8 cellular contexts compared by ENCODE assay signal in the genomic region with DNA sequence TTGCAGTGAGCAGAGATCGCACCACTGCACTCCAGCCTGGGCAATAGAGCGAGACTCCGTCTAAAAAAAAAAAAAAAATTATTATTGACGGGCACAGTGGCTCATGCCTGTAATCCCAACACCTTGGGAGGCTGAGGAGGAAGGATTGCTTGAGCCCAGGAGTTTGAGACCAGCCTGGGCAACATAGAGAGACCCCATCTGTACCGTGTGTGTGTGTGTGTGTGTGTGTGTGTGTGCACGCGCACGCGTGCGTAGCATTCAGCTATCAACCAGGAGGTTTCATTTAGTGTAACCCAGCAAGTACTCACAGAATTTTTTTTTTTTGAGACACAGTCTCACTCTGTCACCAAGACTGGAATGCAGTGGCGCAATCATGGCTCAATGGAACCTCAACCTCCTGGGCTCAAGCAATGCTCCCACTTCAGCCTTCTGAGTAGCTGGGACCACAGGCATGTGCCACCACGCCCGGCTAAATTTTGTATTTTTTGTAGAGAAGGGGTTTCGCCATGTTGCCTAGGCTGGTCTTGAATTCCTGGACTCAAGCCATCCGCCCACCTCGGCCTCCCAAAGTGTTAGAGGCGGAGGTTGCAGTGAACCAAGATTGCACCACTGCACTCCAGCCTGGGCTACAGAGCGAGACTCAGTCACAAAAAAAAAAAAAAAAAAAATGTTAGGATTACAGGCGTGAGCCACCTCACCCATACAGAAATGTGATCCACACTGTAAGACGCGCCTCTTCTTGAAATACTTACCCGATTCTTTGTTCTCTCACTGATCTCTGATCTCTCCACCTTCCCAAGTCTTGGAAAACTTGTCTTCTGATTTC. TPM values are rescaled to one million over a fixed set of nuclear protein-coding genes. Genes with fewer than 3 reads are reported as not detected.
DNase-seq lines count a peak whose midpoint lies in the region; ATAC-seq, FAIRE-seq and TF ChIP-seq lines count a peak whose summit lies in the region.
"Not testable (repeated sequence)": the region's sequence is repeated elsewhere in the genome, so short reads cannot be mapped to it uniquely, and the experiment has no call there.

No MANE protein-coding gene starts in this region.

- not testable (repeated sequence) for H4K8ac ChIP-seq in neuronal stem cell (ENCODE audit: low read depth, low read length)

- H3K4me3 ChIP-seq in BLaER1 treated with 17β-estradiol and CSF1 and Interleukin-3, amounts not matched to agents 10 nM and 100 nM; HL-60 (replicated peaks; ENCODE audit: insufficient read depth, low read length); astrocyte (ENCODE audit: insufficient read depth, low read depth, low read length); esophagus muscularis mucosa; neuronal stem cell (ENCODE audit: low read length in 2 of 2): not testable (repeated sequence)
- H3K4me3 ChIP-seq in stomach smooth muscle (ENCODE audit: low read length in 2 of 2), result peak overlapping the region in 1 of 2 donors; percentile 73

- not testable (repeated sequence) for H3K9me3 ChIP-seq in BLaER1 treated with 17β-estradiol and CSF1 and Interleukin-3, amounts not matched to agents 10 nM and 100 nM (replicated peaks in 1 of 11); astrocyte (ENCODE audit: insufficient read depth, low read depth, low read length); esophagus muscularis mucosa; neuronal stem cell (replicated peaks in 1 of 2; ENCODE audit: control insufficient read depth in 2 of 2, insufficient read depth in 1 of 2, low read depth in 1 of 2, low read length in 2 of 2); stomach smooth muscle (ENCODE audit: control insufficient read depth in 2 of 2, low read length in 2 of 2)

- not testable (repeated sequence) for H3K36me3 Mint-ChIP-seq in astrocyte (ENCODE audit: low read depth, unreplicated experiment)

- peak overlapping the region; percentile 73 to 97 (median 89) for H3K4me2 ChIP-seq in BLaER1 treated with 17β-estradiol and CSF1 and Interleukin-3, amounts not matched to agents 10 nM and 100 nM
- H3K4me2 ChIP-seq in astrocyte (ENCODE audit: low read length), result peak overlapping the region; percentile 6
- peak overlapping the region; percentile 24 for H3K4me2 ChIP-seq in neuronal stem cell (ENCODE audit: insufficient read depth, low read length, poor library complexity, severe bottlenecking)

- CTCF ChIA-PET in RWPE1 (lab: Yijun Ruan, JAX), result interaction anchor here (0.8 to 1.1 kb wide), 2 partner anchors 8 to 9 kb away, joined by 3 to 4 read pairs; no protein-coding TSS in a partner anchor

- not testable (repeated sequence) for ATAC-seq in left lobe of liver

- not testable (repeated sequence) for H3K27me3 Mint-ChIP-seq in astrocyte (ENCODE audit: low read depth, unreplicated experiment)

- H4K91ac ChIP-seq in neuronal stem cell (ENCODE audit: low read depth, low read length, poor library complexity), result not testable (repeated sequence)

- H3K9ac ChIP-seq in BLaER1 treated with 17β-estradiol and CSF1 and Interleukin-3, amounts not matched to agents 10 nM and 100 nM, result peak overlapping the region in 3 of 11 experiments; percentile 75 to 78 (median 77); a peak in 2 of 22 replicates
- H3K9ac ChIP-seq in astrocyte (ENCODE audit: low read length); neuronal stem cell (ENCODE audit: low read depth, low read length, poor library complexity): not testable (repeated sequence)
- peak overlapping the region in 1 of 2 donors; percentile 92 for H3K9ac ChIP-seq in stomach smooth muscle (ENCODE audit: low read length in 2 of 2)

- H3K27me3 ChIP-seq in BLaER1 treated with 17β-estradiol and CSF1 and Interleukin-3, amounts not matched to agents 10 nM and 100 nM; HL-60 (ENCODE audit: insufficient read depth, poor library complexity, severe bottlenecking); astrocyte (ENCODE audit: insufficient read depth, low read length); esophagus muscularis mucosa; neuronal stem cell (ENCODE audit: control insufficient read depth in 3 of 3, insufficient read depth in 3 of 3, low read depth in 1 of 3, low read length in 3 of 3); stomach smooth muscle (ENCODE audit: control insufficient read depth in 1 of 2, insufficient read depth in 2 of 2, low read length in 2 of 2): not testable (repeated sequence)

- DNase-seq in HL-60 (ENCODE audit: low read depth in 1 of 2, low spot score in 1 of 2), result peak in 1 of 2 experiments; percentile 30
- not testable (repeated sequence) for DNase-seq in RWPE1 (ENCODE audit: low spot score); astrocyte (ENCODE audit: low read depth); esophagus muscularis mucosa (ENCODE audit: extremely low spot score); neuronal stem cell (ENCODE audit: low spot score)
- peak; percentile 51 for DNase-seq in left lobe of liver (ENCODE audit: low spot score)

- H3K4me3 Mint-ChIP-seq in astrocyte (ENCODE audit: unreplicated experiment), result not testable (repeated sequence)

- H3K27ac Mint-ChIP-seq in astrocyte (ENCODE audit: unreplicated experiment), result peak overlapping the region; percentile 91

- H2AFZ ChIP-seq in astrocyte (ENCODE audit: low read depth, low read length), result not testable (repeated sequence)
- H2AFZ ChIP-seq in neuronal stem cell (ENCODE audit: low read length), result peak overlapping the region; percentile 85

- not testable (repeated sequence) for H2BK15ac ChIP-seq in neuronal stem cell (ENCODE audit: low read length)

- not testable (repeated sequence) for H2BK120ac ChIP-seq in neuronal stem cell (ENCODE audit: low read depth, low read length)

- intact Hi-C loops in esophagus muscularis mucosa (cut with DNase I), result not testable (repeated sequence)

- not testable (repeated sequence) for H4K20me1 ChIP-seq in BLaER1 treated with 17β-estradiol and CSF1 and Interleukin-3, amounts not matched to agents 10 nM and 100 nM; astrocyte (ENCODE audit: insufficient read depth, low read length)

- not testable (repeated sequence) for H3K14ac ChIP-seq in neuronal stem cell (ENCODE audit: low read length)

- TF ChIP-seq CTCF in HL-60 (IDR thresholded peaks at IDR 0.05; ENCODE audit: insufficient read depth, low read length); RWPE1 (conservative IDR thresholded peaks at IDR 0.05; ENCODE audit: low read depth); astrocyte (IDR thresholded peaks at IDR 0.05; ENCODE audit: insufficient read depth, low read depth, low read length); esophagus muscularis mucosa (IDR thresholded peaks at IDR 0.05): not testable (repeated sequence)

- H3K27ac ChIP-seq in BLaER1 treated with 17β-estradiol and CSF1 and Interleukin-3, amounts not matched to agents 10 nM and 100 nM, result peak overlapping the region in 8 of 11 experiments; percentile 76 to 88 (median 85); a peak in 13 of 22 replicates
- H3K27ac ChIP-seq in HL-60 (replicated peaks), result peak overlapping the region; percentile 87
- H3K27ac ChIP-seq in RWPE1, result peak overlapping the region; percentile 91
- H3K27ac ChIP-seq in astrocyte (ENCODE audit: low read depth, low read length); neuronal stem cell (replicated peaks; ENCODE audit: low read length): not testable (repeated sequence)
- H3K27ac ChIP-seq in esophagus muscularis mucosa (replicated peaks in 1 of 4), result peak overlapping the region; percentile 89 to 95 (median 95)
- peak overlapping the region; percentile 96 for H3K27ac ChIP-seq in stomach smooth muscle (ENCODE audit: low read length)

- not testable (repeated sequence) for H3K9me3 Mint-ChIP-seq in astrocyte (ENCODE audit: unreplicated experiment)

- not testable (repeated sequence) for TF ChIP-seq EP300 in esophagus muscularis mucosa (IDR thresholded peaks at IDR 0.05)

- H3K79me1 ChIP-seq in neuronal stem cell (ENCODE audit: low read depth, low read length), result not testable (repeated sequence)

- peaks cover 22% of the 10 kb centered on the region for H3K4me1 Mint-ChIP-seq in astrocyte (ENCODE audit: low read depth, unreplicated experiment)

- TF ChIP-seq POLR2A in esophagus muscularis mucosa (IDR thresholded peaks at IDR 0.05; ENCODE audit: low read depth), result not testable (repeated sequence)

- H2BK12ac ChIP-seq in neuronal stem cell (ENCODE audit: low read length), result not testable (repeated sequence)

- POLR2A ChIA-PET in RWPE1 (lab: Yijun Ruan, JAX; ENCODE audit: low non-redundant PET), result interaction anchor here (0.6 kb wide), 1 partner anchor 53 kb away, joined by 3 read pairs; no protein-coding TSS in a partner anchor

- H2BK5ac ChIP-seq in neuronal stem cell (ENCODE audit: low read length), result not testable (repeated sequence)

- not testable (repeated sequence) for H3K18ac ChIP-seq in neuronal stem cell (ENCODE audit: low read length)

- not testable (repeated sequence) for H3K23ac ChIP-seq in neuronal stem cell (ENCODE audit: low read depth, low read length, poor library complexity)

- H3K4me1 ChIP-seq in BLaER1 treated with 17β-estradiol and CSF1 and Interleukin-3, amounts not matched to agents 10 nM and 100 nM, result peaks cover 16 to 46% (median 24%) of the 10 kb centered on the region in 10 experiments
- H3K4me1 ChIP-seq in astrocyte (ENCODE audit: insufficient read depth, low read length) (peaks cover 22% of the 10 kb centered on the region), esophagus muscularis mucosa (peaks cover 17 to 53% (median 48%) of the 10 kb centered on the region in 4 donors), neuronal stem cell (ENCODE audit: control insufficient read depth in 2 of 2, insufficient read depth in 1 of 2, low read depth in 1 of 2, low read length in 2 of 2) (peaks cover 6 to 12% of the 10 kb centered on the region in 2 donors), stomach smooth muscle (ENCODE audit: control insufficient read depth, insufficient read depth, low read length) (peaks cover 19% of the 10 kb centered on the region)

- not testable (repeated sequence) for H3K4ac ChIP-seq in neuronal stem cell (ENCODE audit: low read length)

- FAIRE-seq in astrocyte (lab: Jason Lieb, UNC), result not testable (repeated sequence)

- H2AK5ac ChIP-seq in neuronal stem cell (ENCODE audit: low read depth, low read length), result not testable (repeated sequence)

- H3K79me2 ChIP-seq in astrocyte (ENCODE audit: insufficient read depth, low read length), result not testable (repeated sequence)

- H3K36me3 ChIP-seq in BLaER1 treated with 17β-estradiol and CSF1 and Interleukin-3, amounts not matched to agents 10 nM and 100 nM; astrocyte (ENCODE audit: insufficient read depth, low read length); esophagus muscularis mucosa; neuronal stem cell (replicated peaks in 1 of 2; ENCODE audit: control insufficient read depth in 2 of 2, insufficient read depth in 2 of 2, low read length in 2 of 2); stomach smooth muscle (ENCODE audit: control insufficient read depth in 2 of 2, insufficient read depth in 2 of 2, low read length in 2 of 2): not testable (repeated sequence)

- WGBS in esophagus muscularis mucosa, result 87% methylated on average over 22 of the region's 22 CpGs
- WGBS in neuronal stem cell (ENCODE audit: extremely low coverage in 2 of 2, insufficient read length in 2 of 2, insufficient replicate concordance in 1 of 2), 2 donors, result no CpG with 5 or more reads among the region's 22 CpGs

RNA-seq across cellular contexts. Expression of a gene that starts 35.3 kb away (rescaled TPM):
- 4.1 and 4.8 TPM in 2 replicates for total RNA-seq in astrocyte
- 100 to 1,000 TPM in 3 of 4 donors, 10 to 100 TPM in 1; 90.1 to 317 (median 165) TPM for total RNA-seq in esophagus muscularis mucosa
- 51.3 TPM for total RNA-seq in left lobe of liver
- polyA plus RNA-seq in neuronal stem cell (2013, experiment 1 of 2), result 71.9 TPM
- polyA plus RNA-seq in neuronal stem cell (2013, experiment 2 of 2), result 69.5 TPM

RNA-seq across cellular contexts. Expression of a gene that starts 37.9 kb away (rescaled TPM):
- total RNA-seq in astrocyte (22.8 and 29.4 TPM in 2 replicates), esophagus muscularis mucosa (10 to 100 TPM; 10.9 to 30.2 (median 24.4) TPM), left lobe of liver (27.2 TPM)
- 7.6 TPM for polyA plus RNA-seq in neuronal stem cell (2013, experiment 1 of 2)
- polyA plus RNA-seq in neuronal stem cell (2013, experiment 2 of 2), result 8.1 TPM

Comparison
In these comparisons a context has a peak if more than half of its experiments do, and no peak if none do; other contexts are left out.
1. H3K4me2 ChIP-seq: peak in every context shown above with its lines; median percentile 89 in BLaER1 treated with 17β-estradiol and CSF1 and Interleukin-3, amounts not matched to agents 10 nM and 100 nM; 24 in neuronal stem cell; 6 in astrocyte.